Comparison of ENCODE assay signal across 1 cellular context in genomic region chr17:75572713-75573539, GRCh38.
A peak's percentile ranks its signal among the peaks of the same experiment; 100 is the strongest.
TF ChIP-seq lines count a peak whose summit lies in the region.

No MANE protein-coding gene starts in this region.

TF ChIP-seq in HepG2, 621 proteins besides CTCF, POLR2A, EP300 and RAD21 (continued from another document):
- TF ChIP-seq, protein P1, sequence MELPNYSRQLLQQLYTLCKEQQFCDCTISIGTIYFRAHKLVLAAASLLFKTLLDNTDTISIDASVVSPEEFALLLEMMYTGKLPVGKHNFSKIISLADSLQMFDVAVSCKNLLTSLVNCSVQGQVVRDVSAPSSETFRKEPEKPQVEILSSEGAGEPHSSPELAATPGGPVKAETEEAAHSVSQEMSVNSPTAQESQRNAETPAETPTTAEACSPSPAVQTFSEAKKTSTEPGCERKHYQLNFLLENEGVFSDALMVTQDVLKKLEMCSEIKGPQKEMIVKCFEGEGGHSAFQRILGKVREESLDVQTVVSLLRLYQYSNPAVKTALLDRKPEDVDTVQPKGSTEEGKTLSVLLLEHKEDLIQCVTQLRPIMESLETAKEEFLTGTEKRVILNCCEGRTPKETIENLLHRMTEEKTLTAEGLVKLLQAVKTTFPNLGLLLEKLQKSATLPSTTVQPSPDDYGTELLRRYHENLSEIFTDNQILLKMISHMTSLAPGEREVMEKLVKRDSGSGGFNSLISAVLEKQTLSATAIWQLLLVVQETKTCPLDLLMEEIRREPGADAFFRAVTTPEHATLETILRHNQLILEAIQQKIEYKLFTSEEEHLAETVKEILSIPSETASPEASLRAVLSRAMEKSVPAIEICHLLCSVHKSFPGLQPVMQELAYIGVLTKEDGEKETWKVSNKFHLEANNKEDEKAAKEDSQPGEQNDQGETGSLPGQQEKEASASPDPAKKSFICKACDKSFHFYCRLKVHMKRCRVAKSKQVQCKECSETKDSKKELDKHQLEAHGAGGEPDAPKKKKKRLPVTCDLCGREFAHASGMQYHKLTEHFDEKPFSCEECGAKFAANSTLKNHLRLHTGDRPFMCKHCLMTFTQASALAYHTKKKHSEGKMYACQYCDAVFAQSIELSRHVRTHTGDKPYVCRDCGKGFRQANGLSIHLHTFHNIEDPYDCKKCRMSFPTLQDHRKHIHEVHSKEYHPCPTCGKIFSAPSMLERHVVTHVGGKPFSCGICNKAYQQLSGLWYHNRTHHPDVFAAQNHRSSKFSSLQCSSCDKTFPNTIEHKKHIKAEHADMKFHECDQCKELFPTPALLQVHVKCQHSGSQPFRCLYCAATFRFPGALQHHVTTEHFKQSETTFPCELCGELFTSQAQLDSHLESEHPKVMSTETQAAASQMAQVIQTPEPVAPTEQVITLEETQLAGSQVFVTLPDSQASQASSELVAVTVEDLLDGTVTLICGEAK (IDR thresholded peaks at IDR 0.05) = no peak
- TF ChIP-seq, protein P1 (CRISPR knock-in tag; IDR thresholded peaks at IDR 0.05) = peak; percentile 28; the same call in 1 of the 2 replicates
- TF ChIP-seq ZNF263 (CRISPR knock-in tag; IDR thresholded peaks at IDR 0.05) = peak; percentile 83
- TF ChIP-seq HOXA5 (CRISPR knock-in tag; IDR thresholded peaks at IDR 0.05) = no peak
- TF ChIP-seq ZSCAN29 (CRISPR knock-in tag; conservative IDR thresholded peaks at IDR 0.05) = no peak
- no peak for TF ChIP-seq SMARCC2 (IDR thresholded peaks at IDR 0.05)
- TF ChIP-seq AGO2 (optimal IDR thresholded peaks at IDR 0.05; ENCODE audit: low read depth, low read length) = peak; percentile 69
- peak; percentile 50 for TF ChIP-seq TAF15 (IDR thresholded peaks at IDR 0.05; ENCODE audit: low read depth, low read length, poor library complexity, severe bottlenecking)
- no peak for TF ChIP-seq ZNF792 (CRISPR knock-in tag; IDR thresholded peaks at IDR 0.05)
- no peak for TF ChIP-seq TP53 (CRISPR knock-in tag; conservative IDR thresholded peaks at IDR 0.05)
- TF ChIP-seq, protein P2, sequence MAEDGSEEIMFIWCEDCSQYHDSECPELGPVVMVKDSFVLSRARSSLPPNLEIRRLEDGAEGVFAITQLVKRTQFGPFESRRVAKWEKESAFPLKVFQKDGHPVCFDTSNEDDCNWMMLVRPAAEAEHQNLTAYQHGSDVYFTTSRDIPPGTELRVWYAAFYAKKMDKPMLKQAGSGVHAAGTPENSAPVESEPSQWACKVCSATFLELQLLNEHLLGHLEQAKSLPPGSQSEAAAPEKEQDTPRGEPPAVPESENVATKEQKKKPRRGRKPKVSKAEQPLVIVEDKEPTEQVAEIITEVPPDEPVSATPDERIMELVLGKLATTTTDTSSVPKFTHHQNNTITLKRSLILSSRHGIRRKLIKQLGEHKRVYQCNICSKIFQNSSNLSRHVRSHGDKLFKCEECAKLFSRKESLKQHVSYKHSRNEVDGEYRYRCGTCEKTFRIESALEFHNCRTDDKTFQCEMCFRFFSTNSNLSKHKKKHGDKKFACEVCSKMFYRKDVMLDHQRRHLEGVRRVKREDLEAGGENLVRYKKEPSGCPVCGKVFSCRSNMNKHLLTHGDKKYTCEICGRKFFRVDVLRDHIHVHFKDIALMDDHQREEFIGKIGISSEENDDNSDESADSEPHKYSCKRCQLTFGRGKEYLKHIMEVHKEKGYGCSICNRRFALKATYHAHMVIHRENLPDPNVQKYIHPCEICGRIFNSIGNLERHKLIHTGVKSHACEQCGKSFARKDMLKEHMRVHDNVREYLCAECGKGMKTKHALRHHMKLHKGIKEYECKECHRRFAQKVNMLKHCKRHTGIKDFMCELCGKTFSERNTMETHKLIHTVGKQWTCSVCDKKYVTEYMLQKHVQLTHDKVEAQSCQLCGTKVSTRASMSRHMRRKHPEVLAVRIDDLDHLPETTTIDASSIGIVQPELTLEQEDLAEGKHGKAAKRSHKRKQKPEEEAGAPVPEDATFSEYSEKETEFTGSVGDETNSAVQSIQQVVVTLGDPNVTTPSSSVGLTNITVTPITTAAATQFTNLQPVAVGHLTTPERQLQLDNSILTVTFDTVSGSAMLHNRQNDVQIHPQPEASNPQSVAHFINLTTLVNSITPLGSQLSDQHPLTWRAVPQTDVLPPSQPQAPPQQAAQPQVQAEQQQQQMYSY (CRISPR knock-in tag; IDR thresholded peaks at IDR 0.05) = no peak
- TF ChIP-seq RBFOX2 (IDR thresholded peaks at IDR 0.05; ENCODE audit: low read depth, low read length) = 0 out of 2 replicates have a peak, but pooled peaks have one; percentile 18
- TF ChIP-seq NCOA2 (CRISPR knock-in tag; IDR thresholded peaks at IDR 0.05) = no peak
- TF ChIP-seq, protein P3, sequence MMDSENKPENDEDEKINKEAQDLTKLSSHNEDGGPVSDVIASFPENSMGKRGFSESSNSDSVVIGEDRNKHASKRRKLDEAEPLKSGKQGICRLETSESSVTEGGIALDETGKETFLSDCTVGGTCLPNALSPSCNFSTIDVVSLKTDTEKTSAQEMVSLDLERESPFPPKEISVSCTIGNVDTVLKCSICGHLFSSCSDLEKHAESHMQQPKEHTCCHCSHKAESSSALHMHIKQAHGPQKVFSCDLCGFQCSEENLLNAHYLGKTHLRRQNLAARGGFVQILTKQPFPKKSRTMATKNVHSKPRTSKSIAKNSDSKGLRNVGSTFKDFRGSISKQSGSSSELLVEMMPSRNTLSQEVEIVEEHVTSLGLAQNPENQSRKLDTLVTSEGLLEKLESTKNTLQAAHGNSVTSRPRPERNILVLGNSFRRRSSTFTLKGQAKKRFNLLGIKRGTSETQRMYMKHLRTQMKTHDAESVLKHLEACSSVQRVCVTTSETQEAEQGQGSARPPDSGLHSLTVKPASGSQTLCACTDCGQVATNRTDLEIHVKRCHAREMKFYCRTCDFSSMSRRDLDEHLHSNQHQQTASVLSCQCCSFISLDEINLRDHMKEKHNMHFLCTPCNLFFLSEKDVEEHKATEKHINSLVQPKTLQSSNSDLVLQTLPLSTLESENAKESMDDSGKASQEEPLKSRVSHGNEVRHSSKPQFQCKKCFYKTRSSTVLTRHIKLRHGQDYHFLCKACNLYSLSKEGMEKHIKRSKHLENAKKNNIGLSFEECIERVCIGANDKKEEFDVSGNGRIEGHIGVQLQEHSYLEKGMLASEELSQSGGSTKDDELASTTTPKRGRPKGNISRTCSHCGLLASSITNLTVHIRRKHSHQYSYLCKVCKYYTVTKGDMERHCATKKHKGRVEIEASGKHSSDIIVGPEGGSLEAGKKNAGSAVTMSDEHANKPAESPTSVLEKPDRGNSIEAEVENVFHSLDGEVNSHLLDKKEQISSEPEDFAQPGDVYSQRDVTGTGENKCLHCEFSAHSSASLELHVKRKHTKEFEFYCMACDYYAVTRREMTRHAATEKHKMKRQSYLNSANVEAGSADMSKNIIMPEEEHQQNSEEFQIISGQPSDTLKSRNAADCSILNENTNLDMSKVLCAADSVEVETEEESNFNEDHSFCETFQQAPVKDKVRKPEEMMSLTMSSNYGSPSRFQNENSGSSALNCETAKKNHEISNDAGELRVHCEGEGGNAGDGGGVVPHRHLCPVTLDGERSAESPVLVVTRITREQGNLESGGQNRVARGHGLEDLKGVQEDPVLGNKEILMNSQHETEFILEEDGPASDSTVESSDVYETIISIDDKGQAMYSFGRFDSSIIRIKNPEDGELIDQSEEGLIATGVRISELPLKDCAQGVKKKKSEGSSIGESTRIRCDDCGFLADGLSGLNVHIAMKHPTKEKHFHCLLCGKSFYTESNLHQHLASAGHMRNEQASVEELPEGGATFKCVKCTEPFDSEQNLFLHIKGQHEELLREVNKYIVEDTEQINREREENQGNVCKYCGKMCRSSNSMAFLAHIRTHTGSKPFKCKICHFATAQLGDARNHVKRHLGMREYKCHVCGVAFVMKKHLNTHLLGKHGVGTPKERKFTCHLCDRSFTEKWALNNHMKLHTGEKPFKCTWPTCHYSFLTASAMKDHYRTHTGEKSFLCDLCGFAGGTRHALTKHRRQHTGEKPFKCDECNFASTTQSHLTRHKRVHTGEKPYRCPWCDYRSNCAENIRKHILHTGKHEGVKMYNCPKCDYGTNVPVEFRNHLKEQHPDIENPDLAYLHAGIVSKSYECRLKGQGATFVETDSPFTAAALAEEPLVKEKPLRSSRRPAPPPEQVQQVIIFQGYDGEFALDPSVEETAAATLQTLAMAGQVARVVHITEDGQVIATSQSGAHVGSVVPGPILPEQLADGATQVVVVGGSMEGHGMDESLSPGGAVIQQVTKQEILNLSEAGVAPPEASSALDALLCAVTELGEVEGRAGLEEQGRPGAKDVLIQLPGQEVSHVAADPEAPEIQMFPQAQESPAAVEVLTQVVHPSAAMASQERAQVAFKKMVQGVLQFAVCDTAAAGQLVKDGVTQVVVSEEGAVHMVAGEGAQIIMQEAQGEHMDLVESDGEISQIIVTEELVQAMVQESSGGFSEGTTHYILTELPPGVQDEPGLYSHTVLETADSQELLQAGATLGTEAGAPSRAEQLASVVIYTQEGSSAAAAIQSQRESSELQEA (CRISPR knock-in tag; IDR thresholded peaks at IDR 0.05; ENCODE audit: not compliant biosample characterization) = no peak
- TF ChIP-seq ZC3H4 (CRISPR knock-in tag; IDR thresholded peaks at IDR 0.05; ENCODE audit: borderline replicate concordance) = no peak
- no peak for TF ChIP-seq RNF2 (conservative IDR thresholded peaks at IDR 0.05; ENCODE audit: low read depth)
- TF ChIP-seq PCBP1 (IDR thresholded peaks at IDR 0.05; ENCODE audit: borderline replicate concordance, low read depth, low read length) = 0 out of 2 replicates have a peak, but pooled peaks have one; percentile 15
- no peak for TF ChIP-seq TFAP4 (IDR thresholded peaks at IDR 0.05; ENCODE audit: borderline replicate concordance, low read depth)
